In the genomic region with DNA sequence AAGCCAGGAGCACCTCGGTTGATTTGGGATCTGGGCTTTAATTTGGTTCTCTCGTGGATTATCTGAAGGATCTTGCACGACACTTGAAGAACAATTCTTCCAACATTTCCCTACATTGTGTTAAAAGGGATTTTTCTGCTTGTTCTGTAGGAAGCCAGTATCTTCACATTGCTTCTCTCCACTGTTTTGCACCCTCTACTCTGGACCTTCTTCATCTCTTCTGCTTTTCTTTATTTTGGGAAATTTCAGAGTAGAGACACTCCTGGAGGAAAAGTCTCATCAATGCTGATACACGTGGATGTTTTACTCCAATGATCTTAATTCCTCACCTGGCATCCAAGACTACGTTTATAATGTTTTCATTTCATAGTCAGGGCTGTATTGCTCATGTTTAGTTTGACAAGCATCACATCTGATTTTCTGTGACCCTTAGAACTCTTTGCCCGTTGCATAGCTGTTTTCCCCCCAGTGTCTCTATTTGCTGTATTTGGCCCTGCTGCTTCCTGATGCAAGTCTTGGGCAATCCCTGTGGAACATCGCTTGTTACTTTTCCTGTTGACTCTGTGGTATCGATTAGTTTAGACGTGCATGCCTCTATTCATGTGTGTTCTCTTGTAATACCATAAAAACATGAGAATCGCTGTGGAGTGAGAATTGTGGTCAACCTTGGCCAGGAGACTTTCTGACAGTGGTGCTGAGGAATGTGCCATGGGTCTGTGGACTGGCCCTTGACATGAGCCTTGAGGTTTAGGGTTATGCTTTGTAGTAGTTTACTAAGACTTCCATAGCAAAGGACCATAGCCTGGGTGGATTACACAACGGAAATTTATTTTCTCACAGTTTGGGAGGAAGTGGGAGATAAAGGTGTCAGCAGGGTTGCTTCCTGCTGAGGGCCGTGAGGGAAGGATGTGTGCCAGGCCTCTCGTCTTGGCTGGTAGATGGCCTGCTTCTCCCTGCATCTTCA, we compare ENCODE assay signal across 11 cellular contexts. TPM values are rescaled to one million over a fixed set of nuclear protein-coding genes. Genes with fewer than 3 reads are reported as not detected.
A peak's percentile ranks its signal among the peaks of the same experiment; 100 is the strongest.
DNase-seq lines count a peak whose midpoint lies in the region; ATAC-seq and TF ChIP-seq lines count a peak whose summit lies in the region.
"Had no signal": no experiment of that assay in that cellular context is flagged by ENCODE, and none has a peak within 500 bp of the region (broad histone marks: within the 10 kb centered on the region; RNA-seq: fewer than 3 reads in every experiment).

No MANE protein-coding gene starts in this region.

- intact Hi-C loops in CD4-positive, alpha-beta T cell (cut with DNase I, micrococcal nuclease) = no loop called here

- no peak for DNase-seq in CD4-positive, alpha-beta T cell
- peak; percentile 82 for DNase-seq in HuH-7 (ENCODE audit: low spot score)
- DNase-seq in astrocyte of the spinal cord (ENCODE audit: low read depth, low spot score) = peak; percentile 93
- peak; percentile 60 for DNase-seq in kidney tubule cell (ENCODE audit: low spot score)
- DNase-seq in iPS-NIHi7 (ENCODE audit: extremely low spot score) = no peak
- no peak for DNase-seq in NCI-H2196 (lab: John Stamatoyannopoulos, UW; ENCODE audit: unreplicated experiment)
- no peak for DNase-seq in activated naive CD4-positive, alpha-beta T cell treated with anti-CD3 and anti-CD28 coated beads, Interleukin-2, amount 50 U/mL, for 16 hours
- DNase-seq: foreskin melanocyte had no signal

- no peak for TF ChIP-seq CTCF in CD4-positive, alpha-beta T cell (IDR thresholded peaks at IDR 0.05)
- TF ChIP-seq CTCF in astrocyte of the spinal cord (IDR thresholded peaks at IDR 0.05; ENCODE audit: low read depth, low read length) = no peak

- H3K27ac Mint-ChIP-seq in CD4-positive, alpha-beta T cell = no peak overlapping the region

- peak; percentile 32 for ATAC-seq in CD4-positive, alpha-beta T cell (ENCODE audit: poor library complexity)
- ATAC-seq in SK-N-SH treated with all-trans-retinoic acid at 6 μM for 48 hours = no peak
- ATAC-seq: Panc1 had no signal

- H3K9me3 ChIP-seq in CD4-positive, alpha-beta T cell (ENCODE audit: control insufficient read depth, low read length) = no peaks in the 10 kb centered on the region

- no peaks in the 10 kb centered on the region for H3K27me3 ChIP-seq in CD4-positive, alpha-beta T cell (ENCODE audit: control insufficient read depth, insufficient read depth, low read length)

- peaks cover 20% of the 10 kb centered on the region for H3K4me1 Mint-ChIP-seq in CD4-positive, alpha-beta T cell (ENCODE audit: low read depth)

- no peaks in the 10 kb centered on the region for H3K36me3 Mint-ChIP-seq in CD4-positive, alpha-beta T cell (ENCODE audit: low read depth)

- POLR2A ChIA-PET in CD4-positive, alpha-beta T cell (lab: Charles Lee) = no interaction called here

- H3K4me3 ChIP-seq in astrocyte of the spinal cord (ENCODE audit: low read depth, low read length) = no peak overlapping the region

- CTCF ChIA-PET in CD4-positive, alpha-beta T cell (lab: Charles Lee) = no interaction called here

- no peaks in the 10 kb centered on the region for H3K9me3 Mint-ChIP-seq in CD4-positive, alpha-beta T cell

- no peaks in the 10 kb centered on the region for H3K27me3 Mint-ChIP-seq in CD4-positive, alpha-beta T cell

- no peak overlapping the region for H3K27ac ChIP-seq in CD4-positive, alpha-beta T cell (ENCODE audit: low read depth, low read length)
- H3K27ac ChIP-seq: KMS-11 had no signal

- no peak overlapping the region for H3K4me3 Mint-ChIP-seq in CD4-positive, alpha-beta T cell

- in situ Hi-C loops in astrocyte of the spinal cord (cut with HindIII; ENCODE audit: low sequenced_read_pairs) = no loop called here

TF ChIP-seq in SK-N-SH treated with all-trans-retinoic acid at 6 μM for 48 hours, 23 proteins besides CTCF, POLR2A, EP300 and RAD21:
- TF ChIP-seq ESRRG (CRISPR knock-in tag; IDR thresholded peaks at IDR 0.05) (no peak), PPARA (CRISPR knock-in tag; IDR thresholded peaks at IDR 0.05; ENCODE audit: borderline replicate concordance) (no peak), SNAI2 (CRISPR knock-in tag; IDR thresholded peaks at IDR 0.05) (no peak), RARB (CRISPR knock-in tag; IDR thresholded peaks at IDR 0.05) (no peak), TCF4 (CRISPR knock-in tag; IDR thresholded peaks at IDR 0.05; ENCODE audit: borderline replicate concordance) (no peak), CSDC2 (CRISPR knock-in tag; IDR thresholded peaks at IDR 0.05) (no peak), ZNF565 (CRISPR knock-in tag; conservative IDR thresholded peaks at IDR 0.05; ENCODE audit: low read depth) (no peak), GLIS3 (CRISPR knock-in tag; IDR thresholded peaks at IDR 0.05) (no peak)
- TF ChIP-seq, protein P1, sequence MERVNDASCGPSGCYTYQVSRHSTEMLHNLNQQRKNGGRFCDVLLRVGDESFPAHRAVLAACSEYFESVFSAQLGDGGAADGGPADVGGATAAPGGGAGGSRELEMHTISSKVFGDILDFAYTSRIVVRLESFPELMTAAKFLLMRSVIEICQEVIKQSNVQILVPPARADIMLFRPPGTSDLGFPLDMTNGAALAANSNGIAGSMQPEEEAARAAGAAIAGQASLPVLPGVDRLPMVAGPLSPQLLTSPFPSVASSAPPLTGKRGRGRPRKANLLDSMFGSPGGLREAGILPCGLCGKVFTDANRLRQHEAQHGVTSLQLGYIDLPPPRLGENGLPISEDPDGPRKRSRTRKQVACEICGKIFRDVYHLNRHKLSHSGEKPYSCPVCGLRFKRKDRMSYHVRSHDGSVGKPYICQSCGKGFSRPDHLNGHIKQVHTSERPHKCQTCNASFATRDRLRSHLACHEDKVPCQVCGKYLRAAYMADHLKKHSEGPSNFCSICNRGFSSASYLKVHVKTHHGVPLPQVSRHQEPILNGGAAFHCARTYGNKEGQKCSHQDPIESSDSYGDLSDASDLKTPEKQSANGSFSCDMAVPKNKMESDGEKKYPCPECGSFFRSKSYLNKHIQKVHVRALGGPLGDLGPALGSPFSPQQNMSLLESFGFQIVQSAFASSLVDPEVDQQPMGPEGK (CRISPR knock-in tag; IDR thresholded peaks at IDR 0.05; ENCODE audit: borderline replicate concordance) = no peak
- TF ChIP-seq, protein P2, sequence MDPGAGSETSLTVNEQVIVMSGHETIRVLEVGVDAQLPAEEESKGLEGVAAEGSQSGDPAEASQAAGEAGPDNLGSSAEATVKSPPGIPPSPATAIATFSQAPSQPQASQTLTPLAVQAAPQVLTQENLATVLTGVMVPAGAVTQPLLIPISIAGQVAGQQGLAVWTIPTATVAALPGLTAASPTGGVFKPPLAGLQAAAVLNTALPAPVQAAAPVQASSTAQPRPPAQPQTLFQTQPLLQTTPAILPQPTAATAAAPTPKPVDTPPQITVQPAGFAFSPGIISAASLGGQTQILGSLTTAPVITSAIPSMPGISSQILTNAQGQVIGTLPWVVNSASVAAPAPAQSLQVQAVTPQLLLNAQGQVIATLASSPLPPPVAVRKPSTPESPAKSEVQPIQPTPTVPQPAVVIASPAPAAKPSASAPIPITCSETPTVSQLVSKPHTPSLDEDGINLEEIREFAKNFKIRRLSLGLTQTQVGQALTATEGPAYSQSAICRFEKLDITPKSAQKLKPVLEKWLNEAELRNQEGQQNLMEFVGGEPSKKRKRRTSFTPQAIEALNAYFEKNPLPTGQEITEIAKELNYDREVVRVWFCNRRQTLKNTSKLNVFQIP (CRISPR knock-in tag; IDR thresholded peaks at IDR 0.05; ENCODE audit: borderline replicate concordance, low read depth) = no peak

RNA-seq across cellular contexts. Expression of a gene that starts 12.5 kb away (rescaled TPM):
- total RNA-seq in CD4-positive, alpha-beta T cell = 1 to 10 TPM; 3.8 to 5.6 TPM

Comparison
In these comparisons a context has a peak if more than half of its experiments do, and no peak if none do; other contexts are left out.
1. DNase-seq: peak in HuH-7 (single experiment), astrocyte of the spinal cord (single experiment) and kidney tubule cell (single experiment); none in CD4-positive, alpha-beta T cell (0 of 10), iPS-NIHi7 (single experiment), NCI-H2196 (single experiment) and activated naive CD4-positive, alpha-beta T cell treated with anti-CD3 and anti-CD28 coated beads, Interleukin-2, amount 50 U/mL, for 16 hours (single experiment).